ENCODE assay signal across 1 cellular context in the genomic region with DNA sequence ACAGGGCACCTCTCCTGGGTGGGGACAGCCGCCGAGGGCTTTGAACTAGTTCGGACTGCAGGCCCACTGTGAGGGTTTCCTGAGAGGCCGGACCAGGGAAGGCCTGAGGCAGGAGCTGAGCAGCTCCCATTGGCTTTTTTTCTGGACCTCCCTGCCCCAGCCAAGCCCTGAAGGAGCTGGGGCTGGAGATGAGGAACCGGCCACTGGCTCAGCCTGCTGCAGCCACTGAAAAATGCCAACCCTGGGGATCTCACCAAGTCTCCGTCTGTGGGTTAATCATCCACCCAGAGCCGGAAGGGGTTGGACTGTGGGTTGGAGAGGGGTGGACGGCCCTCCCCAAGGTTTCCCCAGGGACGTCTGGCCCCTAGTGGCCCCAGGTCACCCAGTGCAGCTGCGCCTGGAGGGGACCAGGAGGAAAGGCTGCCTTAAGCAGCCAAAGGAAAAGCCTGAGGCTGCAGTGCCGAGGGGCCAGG.
TF ChIP-seq lines count a peak whose summit lies in the region.

No MANE protein-coding gene starts in this region.

TF ChIP-seq in HepG2, 621 proteins besides CTCF, POLR2A, EP300 and RAD21 (continued from another document and continues in another):
- TF ChIP-seq ZNF878 (CRISPR knock-in tag; IDR thresholded peaks at IDR 0.05) (0 out of 2 replicates have a peak, but pooled peaks have one; percentile 22), ZNF225 (CRISPR knock-in tag; IDR thresholded peaks at IDR 0.05) (0 out of 2 replicates have a peak, but pooled peaks have one; percentile 28), ZNF772 (CRISPR knock-in tag; IDR thresholded peaks at IDR 0.05) (0 out of 2 replicates have a peak, but pooled peaks have one; percentile 68), ZNF598 (CRISPR knock-in tag; IDR thresholded peaks at IDR 0.05; ENCODE audit: borderline replicate concordance) (peak; percentile 34; the same call in 1 of the 2 replicates), NONO (IDR thresholded peaks at IDR 0.05) (no peak), NONO (CRISPR knock-in tag; conservative IDR thresholded peaks at IDR 0.05) (peak; percentile 61; the same call in 1 of the 2 replicates), GABPA (IDR thresholded peaks at IDR 0.05; ENCODE audit: low read depth, low read length) (no peak), GABPA (CRISPR knock-in tag; IDR thresholded peaks at IDR 0.05; ENCODE audit: low read depth) (peak; percentile 86), ZSCAN30 (CRISPR knock-in tag; IDR thresholded peaks at IDR 0.05) (no peak), HMGA1 (CRISPR knock-in tag; conservative IDR thresholded peaks at IDR 0.05) (no peak), ZNF746 (CRISPR knock-in tag; IDR thresholded peaks at IDR 0.05) (peak; percentile 97), KDM5B (CRISPR knock-in tag; IDR thresholded peaks at IDR 0.05; ENCODE audit: borderline replicate concordance) (0 out of 2 replicates have a peak, but pooled peaks have one; percentile 53), GLI4 (CRISPR knock-in tag; IDR thresholded peaks at IDR 0.05; ENCODE audit: borderline replicate concordance) (no peak), HDAC2 (CRISPR knock-in tag; IDR thresholded peaks at IDR 0.05) (peak; percentile 36; the same call in 1 of the 2 replicates), SP5 (CRISPR knock-in tag; IDR thresholded peaks at IDR 0.05; ENCODE audit: borderline replicate concordance, low read depth) (peak; percentile 88), GATAD1 (CRISPR knock-in tag; IDR thresholded peaks at IDR 0.05) (peak; percentile 72), ZSCAN31 (CRISPR knock-in tag; IDR thresholded peaks at IDR 0.05; ENCODE audit: low read depth) (peak; percentile 84), ZFP41 (CRISPR knock-in tag; IDR thresholded peaks at IDR 0.05; ENCODE audit: borderline replicate concordance) (no peak), KLF6 (CRISPR knock-in tag; IDR thresholded peaks at IDR 0.05) (0 out of 2 replicates have a peak, but pooled peaks have one; percentile 28), MED1 (CRISPR knock-in tag; IDR thresholded peaks at IDR 0.05) (peak; percentile 79), YEATS4 (CRISPR knock-in tag; IDR thresholded peaks at IDR 0.05; ENCODE audit: borderline replicate concordance) (peak; percentile 56; the same call in 1 of the 2 replicates), ZMAT3 (CRISPR knock-in tag; conservative IDR thresholded peaks at IDR 0.05) (no peak), NPAS2 (CRISPR knock-in tag; IDR thresholded peaks at IDR 0.05; ENCODE audit: borderline replicate concordance) (no peak), ZFP62 (CRISPR knock-in tag; IDR thresholded peaks at IDR 0.05) (no peak), ZNF484 (CRISPR knock-in tag; IDR thresholded peaks at IDR 0.05; ENCODE audit: borderline replicate concordance, low read depth) (no peak), ELF4 (CRISPR knock-in tag; IDR thresholded peaks at IDR 0.05; ENCODE audit: borderline replicate concordance) (no peak), DPF2 (CRISPR knock-in tag; IDR thresholded peaks at IDR 0.05; ENCODE audit: borderline replicate concordance, low read depth) (no peak), FOXP1 (IDR thresholded peaks at IDR 0.05) (no peak), FOXP1 (CRISPR knock-in tag; IDR thresholded peaks at IDR 0.05) (no peak)
- TF ChIP-seq, protein P1, sequence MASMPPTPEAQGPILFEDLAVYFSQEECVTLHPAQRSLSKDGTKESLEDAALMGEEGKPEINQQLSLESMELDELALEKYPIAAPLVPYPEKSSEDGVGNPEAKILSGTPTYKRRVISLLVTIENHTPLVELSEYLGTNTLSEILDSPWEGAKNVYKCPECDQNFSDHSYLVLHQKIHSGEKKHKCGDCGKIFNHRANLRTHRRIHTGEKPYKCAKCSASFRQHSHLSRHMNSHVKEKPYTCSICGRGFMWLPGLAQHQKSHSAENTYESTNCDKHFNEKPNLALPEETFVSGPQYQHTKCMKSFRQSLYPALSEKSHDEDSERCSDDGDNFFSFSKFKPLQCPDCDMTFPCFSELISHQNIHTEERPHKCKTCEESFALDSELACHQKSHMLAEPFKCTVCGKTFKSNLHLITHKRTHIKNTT (CRISPR knock-in tag; IDR thresholded peaks at IDR 0.05) = no peak
- TF ChIP-seq, protein P2, sequence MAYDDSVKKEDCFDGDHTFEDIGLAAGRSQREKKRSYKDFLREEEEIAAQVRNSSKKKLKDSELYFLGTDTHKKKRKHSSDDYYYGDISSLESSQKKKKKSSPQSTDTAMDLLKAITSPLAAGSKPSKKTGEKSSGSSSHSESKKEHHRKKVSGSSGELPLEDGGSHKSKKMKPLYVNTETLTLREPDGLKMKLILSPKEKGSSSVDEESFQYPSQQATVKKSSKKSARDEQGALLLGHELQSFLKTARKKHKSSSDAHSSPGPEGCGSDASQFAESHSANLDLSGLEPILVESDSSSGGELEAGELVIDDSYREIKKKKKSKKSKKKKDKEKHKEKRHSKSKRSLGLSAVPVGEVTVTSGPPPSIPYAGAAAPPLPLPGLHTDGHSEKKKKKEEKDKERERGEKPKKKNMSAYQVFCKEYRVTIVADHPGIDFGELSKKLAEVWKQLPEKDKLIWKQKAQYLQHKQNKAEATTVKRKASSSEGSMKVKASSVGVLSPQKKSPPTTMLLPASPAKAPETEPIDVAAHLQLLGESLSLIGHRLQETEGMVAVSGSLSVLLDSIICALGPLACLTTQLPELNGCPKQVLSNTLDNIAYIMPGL (CRISPR knock-in tag; IDR thresholded peaks at IDR 0.05; ENCODE audit: borderline replicate concordance in 1 of 2, low read depth in 1 of 2) = peak in 1 of 2 experiments; percentile 52; a peak in 1 of 4 replicates
- TF ChIP-seq, protein P3, sequence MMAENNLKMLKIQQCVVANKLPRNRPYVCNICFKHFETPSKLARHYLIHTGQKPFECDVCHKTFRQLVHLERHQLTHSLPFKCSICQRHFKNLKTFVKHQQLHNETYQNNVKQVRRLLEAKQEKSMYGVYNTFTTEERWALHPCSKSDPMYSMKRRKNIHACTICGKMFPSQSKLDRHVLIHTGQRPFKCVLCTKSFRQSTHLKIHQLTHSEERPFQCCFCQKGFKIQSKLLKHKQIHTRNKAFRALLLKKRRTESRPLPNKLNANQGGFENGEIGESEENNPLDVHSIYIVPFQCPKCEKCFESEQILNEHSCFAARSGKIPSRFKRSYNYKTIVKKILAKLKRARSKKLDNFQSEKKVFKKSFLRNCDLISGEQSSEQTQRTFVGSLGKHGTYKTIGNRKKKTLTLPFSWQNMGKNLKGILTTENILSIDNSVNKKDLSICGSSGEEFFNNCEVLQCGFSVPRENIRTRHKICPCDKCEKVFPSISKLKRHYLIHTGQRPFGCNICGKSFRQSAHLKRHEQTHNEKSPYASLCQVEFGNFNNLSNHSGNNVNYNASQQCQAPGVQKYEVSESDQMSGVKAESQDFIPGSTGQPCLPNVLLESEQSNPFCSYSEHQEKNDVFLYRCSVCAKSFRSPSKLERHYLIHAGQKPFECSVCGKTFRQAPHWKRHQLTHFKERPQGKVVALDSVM (CRISPR knock-in tag; IDR thresholded peaks at IDR 0.05) = 0 out of 2 replicates have a peak, but pooled peaks have one; percentile 44
- TF ChIP-seq, protein P4, sequence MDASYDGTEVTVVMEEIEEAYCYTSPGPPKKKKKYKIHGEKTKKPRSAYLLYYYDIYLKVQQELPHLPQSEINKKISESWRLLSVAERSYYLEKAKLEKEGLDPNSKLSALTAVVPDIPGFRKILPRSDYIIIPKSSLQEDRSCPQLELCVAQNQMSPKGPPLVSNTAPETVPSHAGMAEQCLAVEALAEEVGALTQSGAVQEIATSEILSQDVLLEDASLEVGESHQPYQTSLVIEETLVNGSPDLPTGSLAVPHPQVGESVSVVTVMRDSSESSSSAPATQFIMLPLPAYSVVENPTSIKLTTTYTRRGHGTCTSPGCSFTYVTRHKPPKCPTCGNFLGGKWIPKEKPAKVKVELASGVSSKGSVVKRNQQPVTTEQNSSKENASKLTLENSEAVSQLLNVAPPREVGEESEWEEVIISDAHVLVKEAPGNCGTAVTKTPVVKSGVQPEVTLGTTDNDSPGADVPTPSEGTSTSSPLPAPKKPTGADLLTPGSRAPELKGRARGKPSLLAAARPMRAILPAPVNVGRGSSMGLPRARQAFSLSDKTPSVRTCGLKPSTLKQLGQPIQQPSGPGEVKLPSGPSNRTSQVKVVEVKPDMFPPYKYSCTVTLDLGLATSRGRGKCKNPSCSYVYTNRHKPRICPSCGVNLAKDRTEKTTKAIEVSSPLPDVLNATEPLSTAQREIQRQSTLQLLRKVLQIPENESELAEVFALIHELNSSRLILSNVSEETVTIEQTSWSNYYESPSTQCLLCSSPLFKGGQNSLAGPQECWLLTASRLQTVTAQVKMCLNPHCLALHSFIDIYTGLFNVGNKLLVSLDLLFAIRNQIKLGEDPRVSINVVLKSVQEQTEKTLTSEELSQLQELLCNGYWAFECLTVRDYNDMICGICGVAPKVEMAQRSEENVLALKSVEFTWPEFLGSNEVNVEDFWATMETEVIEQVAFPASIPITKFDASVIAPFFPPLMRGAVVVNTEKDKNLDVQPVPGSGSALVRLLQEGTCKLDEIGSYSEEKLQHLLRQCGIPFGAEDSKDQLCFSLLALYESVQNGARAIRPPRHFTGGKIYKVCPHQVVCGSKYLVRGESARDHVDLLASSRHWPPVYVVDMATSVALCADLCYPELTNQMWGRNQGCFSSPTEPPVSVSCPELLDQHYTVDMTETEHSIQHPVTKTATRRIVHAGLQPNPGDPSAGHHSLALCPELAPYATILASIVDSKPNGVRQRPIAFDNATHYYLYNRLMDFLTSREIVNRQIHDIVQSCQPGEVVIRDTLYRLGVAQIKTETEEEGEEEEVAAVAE (CRISPR knock-in tag; IDR thresholded peaks at IDR 0.05; ENCODE audit: borderline replicate concordance) = 0 out of 2 replicates have a peak, but pooled peaks have one; percentile 19
- TF ChIP-seq, protein P5, sequence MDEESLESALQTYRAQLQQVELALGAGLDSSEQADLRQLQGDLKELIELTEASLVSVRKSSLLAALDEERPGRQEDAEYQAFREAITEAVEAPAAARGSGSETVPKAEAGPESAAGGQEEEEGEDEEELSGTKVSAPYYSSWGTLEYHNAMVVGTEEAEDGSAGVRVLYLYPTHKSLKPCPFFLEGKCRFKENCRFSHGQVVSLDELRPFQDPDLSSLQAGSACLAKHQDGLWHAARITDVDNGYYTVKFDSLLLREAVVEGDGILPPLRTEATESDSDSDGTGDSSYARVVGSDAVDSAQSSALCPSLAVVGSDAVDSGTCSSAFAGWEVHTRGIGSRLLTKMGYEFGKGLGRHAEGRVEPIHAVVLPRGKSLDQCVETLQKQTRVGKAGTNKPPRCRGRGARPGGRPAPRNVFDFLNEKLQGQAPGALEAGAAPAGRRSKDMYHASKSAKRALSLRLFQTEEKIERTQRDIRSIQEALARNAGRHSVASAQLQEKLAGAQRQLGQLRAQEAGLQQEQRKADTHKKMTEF (CRISPR knock-in tag; IDR thresholded peaks at IDR 0.05) = peak; percentile 55; the same call in 1 of the 2 replicates
- TF ChIP-seq, protein P6, sequence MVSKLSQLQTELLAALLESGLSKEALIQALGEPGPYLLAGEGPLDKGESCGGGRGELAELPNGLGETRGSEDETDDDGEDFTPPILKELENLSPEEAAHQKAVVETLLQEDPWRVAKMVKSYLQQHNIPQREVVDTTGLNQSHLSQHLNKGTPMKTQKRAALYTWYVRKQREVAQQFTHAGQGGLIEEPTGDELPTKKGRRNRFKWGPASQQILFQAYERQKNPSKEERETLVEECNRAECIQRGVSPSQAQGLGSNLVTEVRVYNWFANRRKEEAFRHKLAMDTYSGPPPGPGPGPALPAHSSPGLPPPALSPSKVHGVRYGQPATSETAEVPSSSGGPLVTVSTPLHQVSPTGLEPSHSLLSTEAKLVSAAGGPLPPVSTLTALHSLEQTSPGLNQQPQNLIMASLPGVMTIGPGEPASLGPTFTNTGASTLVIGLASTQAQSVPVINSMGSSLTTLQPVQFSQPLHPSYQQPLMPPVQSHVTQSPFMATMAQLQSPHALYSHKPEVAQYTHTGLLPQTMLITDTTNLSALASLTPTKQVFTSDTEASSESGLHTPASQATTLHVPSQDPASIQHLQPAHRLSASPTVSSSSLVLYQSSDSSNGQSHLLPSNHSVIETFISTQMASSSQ (IDR thresholded peaks at IDR 0.05; ENCODE audit: low read depth) = peak; percentile 97
- TF ChIP-seq, protein P6 (CRISPR knock-in tag; IDR thresholded peaks at IDR 0.05; ENCODE audit: borderline replicate concordance) = peak; percentile 98
- TF ChIP-seq, protein P7, sequence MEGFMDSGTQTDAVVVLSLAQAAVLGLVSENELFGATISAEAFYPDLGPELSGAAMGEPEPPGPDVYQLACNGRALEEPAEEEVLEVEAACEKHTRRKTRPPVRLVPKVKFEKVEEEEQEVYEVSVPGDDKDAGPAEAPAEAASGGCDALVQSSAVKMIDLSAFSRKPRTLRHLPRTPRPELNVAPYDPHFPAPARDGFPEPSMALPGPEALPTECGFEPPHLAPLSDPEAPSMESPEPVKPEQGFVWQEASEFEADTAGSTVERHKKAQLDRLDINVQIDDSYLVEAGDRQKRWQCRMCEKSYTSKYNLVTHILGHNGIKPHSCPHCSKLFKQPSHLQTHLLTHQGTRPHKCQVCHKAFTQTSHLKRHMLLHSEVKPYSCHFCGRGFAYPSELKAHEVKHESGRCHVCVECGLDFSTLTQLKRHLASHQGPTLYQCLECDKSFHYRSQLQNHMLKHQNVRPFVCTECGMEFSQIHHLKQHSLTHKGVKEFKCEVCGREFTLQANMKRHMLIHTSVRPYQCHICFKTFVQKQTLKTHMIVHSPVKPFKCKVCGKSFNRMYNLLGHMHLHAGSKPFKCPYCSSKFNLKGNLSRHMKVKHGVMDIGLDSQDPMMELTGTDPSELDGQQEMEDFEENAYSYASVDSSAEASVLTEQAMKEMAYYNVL (CRISPR knock-in tag; IDR thresholded peaks at IDR 0.05; ENCODE audit: borderline replicate concordance) = 0 out of 2 replicates have a peak, but pooled peaks have one; percentile 31
- TF ChIP-seq, protein P8, sequence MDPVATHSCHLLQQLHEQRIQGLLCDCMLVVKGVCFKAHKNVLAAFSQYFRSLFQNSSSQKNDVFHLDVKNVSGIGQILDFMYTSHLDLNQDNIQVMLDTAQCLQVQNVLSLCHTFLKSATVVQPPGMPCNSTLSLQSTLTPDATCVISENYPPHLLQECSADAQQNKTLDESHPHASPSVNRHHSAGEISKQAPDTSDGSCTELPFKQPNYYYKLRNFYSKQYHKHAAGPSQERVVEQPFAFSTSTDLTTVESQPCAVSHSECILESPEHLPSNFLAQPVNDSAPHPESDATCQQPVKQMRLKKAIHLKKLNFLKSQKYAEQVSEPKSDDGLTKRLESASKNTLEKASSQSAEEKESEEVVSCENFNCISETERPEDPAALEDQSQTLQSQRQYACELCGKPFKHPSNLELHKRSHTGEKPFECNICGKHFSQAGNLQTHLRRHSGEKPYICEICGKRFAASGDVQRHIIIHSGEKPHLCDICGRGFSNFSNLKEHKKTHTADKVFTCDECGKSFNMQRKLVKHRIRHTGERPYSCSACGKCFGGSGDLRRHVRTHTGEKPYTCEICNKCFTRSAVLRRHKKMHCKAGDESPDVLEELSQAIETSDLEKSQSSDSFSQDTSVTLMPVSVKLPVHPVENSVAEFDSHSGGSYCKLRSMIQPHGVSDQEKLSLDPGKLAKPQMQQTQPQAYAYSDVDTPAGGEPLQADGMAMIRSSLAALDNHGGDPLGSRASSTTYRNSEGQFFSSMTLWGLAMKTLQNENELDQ (CRISPR knock-in tag; IDR thresholded peaks at IDR 0.05; ENCODE audit: borderline replicate concordance) = no peak
